In genomic region chr13:46593403-46593802, GRCh38 we compare ENCODE assay signal across 10 cellular contexts. TPM values are rescaled to one million over a fixed set of nuclear protein-coding genes. Genes with fewer than 3 reads are reported as not detected.
DNase-seq lines count a peak whose midpoint lies in the region; ATAC-seq and TF ChIP-seq lines count a peak whose summit lies in the region.
"Had no signal": no experiment of that assay in that cellular context is flagged by ENCODE, and none has a peak within 500 bp of the region (broad histone marks: within the 10 kb centered on the region; RNA-seq: fewer than 3 reads in every experiment).

No MANE protein-coding gene starts in this region.

- WGBS in H9 (ENCODE audit: extremely low coverage, insufficient read length, low lambda C conversion rate), result no CpG with 5 or more reads among the region's 11 CpGs

- H3K27ac ChIP-seq in H9 (ENCODE audit: insufficient read length, low read depth, low read length) (no peak overlapping the region), left ventricle myocardium inferior (replicated peaks) (no peak overlapping the region)
- H3K27ac ChIP-seq: epithelial cell of prostate had no signal

- peaks cover 3% of the 10 kb centered on the region for H3K79me1 ChIP-seq in H9 (ENCODE audit: insufficient read depth, low read depth, low read length, poor library complexity, severe bottlenecking)

- ATAC-seq in GM18907 (IDR thresholded peaks at IDR 0.05; ENCODE audit: unreplicated experiment), result peak; percentile 44
- peak; percentile 52 for ATAC-seq in HG03342 (IDR thresholded peaks at IDR 0.05; ENCODE audit: unreplicated experiment)
- ATAC-seq in GM19324 (IDR thresholded peaks at IDR 0.05; ENCODE audit: low FRiP score, unreplicated experiment), result no peak

- H3K36me3 ChIP-seq in left ventricle myocardium inferior, result no peaks in the 10 kb centered on the region

- H3K4me1 Mint-ChIP-seq in H9, result peaks cover 3% of the 10 kb centered on the region in 2 experiments; a peak in 2 of 4 replicates

- no peaks in the 10 kb centered on the region for H3K36me3 Mint-ChIP-seq in H9 (ENCODE audit: insufficient read depth in 1 of 3, low read depth in 3 of 3)

- no peak overlapping the region for H3T11ph ChIP-seq in H9 (ENCODE audit: low read length)

- no peak overlapping the region for H2BK20ac ChIP-seq in H9 (ENCODE audit: low read depth, low read length, poor library complexity, severe bottlenecking)

- no peak overlapping the region for H3K27ac Mint-ChIP-seq in H9

- no peak for TF ChIP-seq CTCF in H9 (conservative IDR thresholded peaks at IDR 0.05)
- no peak for TF ChIP-seq CTCF in left ventricle myocardium inferior (IDR thresholded peaks at IDR 0.05; ENCODE audit: borderline replicate concordance)

- H4K5ac ChIP-seq in H9 (ENCODE audit: insufficient read length, low read depth, low read length), result no peak overlapping the region

- H3K4me3 Mint-ChIP-seq in H9, result no peak overlapping the region

- H3K9ac ChIP-seq in H9 (ENCODE audit: extremely low read depth, insufficient read length, low read length), result no peak overlapping the region

- no peak overlapping the region for H4K91ac ChIP-seq in H9 (ENCODE audit: insufficient read length, low read depth, low read length)

- H2BK15ac ChIP-seq in H9 (ENCODE audit: low read depth, low read length), result no peak overlapping the region

- H4K20me1 ChIP-seq in H9 (ENCODE audit: control insufficient read depth, insufficient read depth, insufficient read length), result no peaks in the 10 kb centered on the region

- no peaks in the 10 kb centered on the region for H3K27me3 Mint-ChIP-seq in H9 (ENCODE audit: low read depth)

- no peak overlapping the region for H3K23ac ChIP-seq in H9 (ENCODE audit: insufficient read length, low read depth, low read length)

- no peak overlapping the region for H2AK5ac ChIP-seq in H9 (ENCODE audit: insufficient read length, low read length)

- no peak overlapping the region for H3K18ac ChIP-seq in H9 (ENCODE audit: insufficient read length, low read depth, low read length)

- H3K79me2 ChIP-seq in H9 (ENCODE audit: insufficient read depth, low read length), result no peaks in the 10 kb centered on the region

- no peak overlapping the region for H2BK12ac ChIP-seq in H9 (ENCODE audit: insufficient read length, low read depth, low read length)

- H3K27me3 ChIP-seq in H9 (ENCODE audit: insufficient read depth, low read length), result no peaks in the 10 kb centered on the region
- no peaks in the 10 kb centered on the region for H3K27me3 ChIP-seq in left ventricle myocardium inferior (ENCODE audit: low read depth)

- H3K56ac ChIP-seq in H9 (ENCODE audit: insufficient read length, low read depth, low read length), result no peak overlapping the region

- no peak overlapping the region for H3K4ac ChIP-seq in H9 (ENCODE audit: low read depth, low read length)

- H3K23me2 ChIP-seq in H9 (ENCODE audit: insufficient read length, low read depth, low read length, poor library complexity, severe bottlenecking), result no peaks in the 10 kb centered on the region

- H3K9me3 ChIP-seq in H9 (ENCODE audit: control insufficient read depth, low read depth, low read length) (no peaks in the 10 kb centered on the region), left ventricle myocardium inferior (replicated peaks) (no peaks in the 10 kb centered on the region)

- H2AFZ ChIP-seq in H9 (ENCODE audit: low read length), result no peak overlapping the region

- H3K4me3 ChIP-seq in left ventricle myocardium inferior, result no peak overlapping the region
- H3K4me3 ChIP-seq: lung had no signal

- DNase-seq in activated T-cell treated with anti-CD3 and anti-CD28 coated beads for 48 hours (ENCODE audit: low read depth) (peak; percentile 49), H9 (no peak), NCI-H82 (lab: John Stamatoyannopoulos, UW) (no peak), left ventricle myocardium inferior (no peak)
- peak; percentile 58 for DNase-seq in stimulated activated CD4-positive, alpha-beta T cell treated with anti-CD3 and anti-CD28 coated beads, Interleukin-4, amount 100 ng/mL, for 24 hours

- H3K4me1 ChIP-seq in H9 (ENCODE audit: insufficient read depth, low read length), result 0 out of 2 replicates have a peak, but pooled peaks cover 1% of the 10 kb centered on the region
- peaks cover 82% of the 10 kb centered on the region for H3K4me1 ChIP-seq in left ventricle myocardium inferior

- no peak overlapping the region for H2BK120ac ChIP-seq in H9 (ENCODE audit: low read depth, low read length, poor library complexity, severe bottlenecking)

- no peak overlapping the region for H2BK5ac ChIP-seq in H9 (ENCODE audit: insufficient read length, low read length)

- H3K4me2 ChIP-seq in H9 (ENCODE audit: insufficient read depth, insufficient read length, low read length), result no peak overlapping the region

- intact Hi-C loops in left ventricle myocardium inferior (cut with micrococcal nuclease), result no loop called here

- no peak overlapping the region for H3K14ac ChIP-seq in H9 (ENCODE audit: insufficient read depth, low read length)

- no peaks in the 10 kb centered on the region for H3K9me3 Mint-ChIP-seq in H9

- H4K8ac ChIP-seq in H9 (replicated peaks; ENCODE audit: insufficient read length, low read depth, low read length), result no peak overlapping the region

RNA-seq across cellular contexts. Expression of gene LRCH1, which starts 40.4 kb away (rescaled TPM):
- 8.0 and 8.5 TPM in 2 replicates for total RNA-seq in H9 (2021)
- total RNA-seq in left ventricle myocardium inferior, result 13.1 TPM

Comparison
In these comparisons a context has a peak if more than half of its experiments do, and no peak if none do; other contexts are left out.
1. DNase-seq: peak in activated T-cell treated with anti-CD3 and anti-CD28 coated beads for 48 hours (single experiment) and stimulated activated CD4-positive, alpha-beta T cell treated with anti-CD3 and anti-CD28 coated beads, Interleukin-4, amount 100 ng/mL, for 24 hours (single experiment); none in H9 (single experiment), NCI-H82 (single experiment) and left ventricle myocardium inferior (single experiment).